ENCODE assay signal across 8 cellular contexts in the genomic region with DNA sequence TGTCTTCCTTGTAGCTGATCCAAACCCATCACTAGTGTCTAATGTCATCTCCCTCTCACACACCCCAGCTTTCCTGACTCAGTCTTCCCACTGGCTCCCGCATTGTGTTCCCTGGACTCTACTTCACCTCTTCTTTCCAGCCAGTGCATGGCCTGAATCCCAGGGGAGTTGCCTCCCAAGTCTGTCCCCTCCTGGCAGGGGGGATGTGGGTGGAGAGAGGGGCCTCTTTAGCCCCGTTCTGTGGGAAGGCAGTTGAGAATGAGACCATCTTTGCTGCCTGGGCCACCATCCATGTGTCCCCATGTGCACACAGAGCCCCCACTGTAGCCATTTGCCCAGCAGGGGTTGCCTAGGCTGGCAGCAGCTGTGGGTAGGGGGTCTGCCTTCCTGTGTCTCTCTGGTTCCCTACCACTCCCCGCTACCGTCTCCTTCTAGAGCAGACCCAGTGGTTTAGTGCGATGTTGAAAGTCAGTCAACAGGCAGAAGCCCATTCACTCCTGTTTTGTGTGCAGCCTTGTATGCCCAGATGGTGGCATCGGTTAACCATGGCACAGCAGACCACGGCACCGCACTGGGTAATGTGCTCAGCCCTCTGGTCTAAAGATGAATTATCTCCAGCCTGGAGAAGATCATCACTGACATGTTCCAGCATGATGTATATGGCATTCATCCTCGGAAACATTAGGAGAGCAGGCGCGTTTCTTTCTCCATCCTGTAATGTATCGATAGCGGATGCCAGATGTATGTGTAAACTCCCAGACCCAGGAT.
DNase-seq lines count a peak whose midpoint lies in the region; ATAC-seq, FAIRE-seq and TF ChIP-seq lines count a peak whose summit lies in the region.

No MANE protein-coding gene starts in this region.

- H3K27me3 ChIP-seq in bronchial epithelial cell (ENCODE audit: control insufficient read depth, insufficient read depth, low read length) = no peaks in the 10 kb centered on the region
- H3K27me3 ChIP-seq in CD4-positive, alpha-beta memory T cell (ENCODE audit: insufficient read depth, low read length) = no peaks in the 10 kb centered on the region

- DNase-seq in NCI-H460 (ENCODE audit: extremely low read depth, low read depth) = peak; percentile 16
- DNase-seq in bronchial epithelial cell (ENCODE audit: low read depth) = peak; percentile 5
- DNase-seq in stimulated activated CD4-positive, alpha-beta T cell treated with anti-CD3 and anti-CD28 coated beads, Interleukin-12 subunit alpha, Interleukin-12 subunit beta, amount 100 ng/mL, for 48 hours (ENCODE audit: low read depth in 2 of 3, low spot score in 1 of 3) = peak; percentile 16 to 24 (median 17)
- no peak for DNase-seq in nephron progenitor cell
- DNase-seq in CD4-positive, alpha-beta memory T cell = no peak

- ATAC-seq in HG03175 (IDR thresholded peaks at IDR 0.05; ENCODE audit: unreplicated experiment) (no peak), GM19023 (IDR thresholded peaks at IDR 0.05; ENCODE audit: unreplicated experiment) (no peak)

- intact Hi-C loops in CD4-positive, alpha-beta memory T cell (cut with micrococcal nuclease) = no loop called here

- peaks cover 26% of the 10 kb centered on the region for H3K4me1 Mint-ChIP-seq in nephron progenitor cell
- H3K4me1 Mint-ChIP-seq in CD4-positive, alpha-beta memory T cell = peaks cover 2 to 21% (median 9%) of the 10 kb centered on the region in 4 donors

- H3K27ac Mint-ChIP-seq in nephron progenitor cell = no peak overlapping the region
- H3K27ac Mint-ChIP-seq in CD4-positive, alpha-beta memory T cell = peak overlapping the region in 1 of 7 donors; percentile 61

- POLR2A ChIA-PET in CD4-positive, alpha-beta memory T cell (lab: Charles Lee; ENCODE audit: partially characterized antibody) = no interaction called here

- no peaks in the 10 kb centered on the region for H3K27me3 Mint-ChIP-seq in nephron progenitor cell (ENCODE audit: low read depth, poor library complexity)
- no peaks in the 10 kb centered on the region for H3K27me3 Mint-ChIP-seq in CD4-positive, alpha-beta memory T cell

- CTCF ChIA-PET in CD4-positive, alpha-beta memory T cell (lab: Charles Lee; ENCODE audit: partially characterized antibody) = no interaction called here

- H3K4me3 Mint-ChIP-seq in nephron progenitor cell = no peak overlapping the region
- H3K4me3 Mint-ChIP-seq in CD4-positive, alpha-beta memory T cell = no peak overlapping the region

- no peak overlapping the region for H3K4me3 ChIP-seq in bronchial epithelial cell (ENCODE audit: low read depth, low read length)
- no peak overlapping the region for H3K4me3 ChIP-seq in CD4-positive, alpha-beta memory T cell (ENCODE audit: low read length in 2 of 2)

- H3K4me1 ChIP-seq in CD4-positive, alpha-beta memory T cell (ENCODE audit: insufficient read depth, low read length) = peaks cover 8% of the 10 kb centered on the region

- H3K36me3 ChIP-seq in bronchial epithelial cell (ENCODE audit: control insufficient read depth, insufficient read depth, low read length) = no peaks in the 10 kb centered on the region
- H3K36me3 ChIP-seq in CD4-positive, alpha-beta memory T cell (ENCODE audit: insufficient read depth, low read length) = no peaks in the 10 kb centered on the region

- TF ChIP-seq CTCF in GM12872 (IDR thresholded peaks at IDR 0.05; ENCODE audit: insufficient read depth, low read depth, low read length) (peak; percentile 32; the same call in 1 of the 3 replicates), bronchial epithelial cell (IDR thresholded peaks at IDR 0.05; ENCODE audit: insufficient read depth, low read length, severe bottlenecking) (peak; percentile 30), nephron progenitor cell (IDR thresholded peaks at IDR 0.05) (no peak)

- H3K9me3 Mint-ChIP-seq in nephron progenitor cell = no peaks in the 10 kb centered on the region
- H3K9me3 Mint-ChIP-seq in CD4-positive, alpha-beta memory T cell = no peaks in the 10 kb centered on the region

- H3K36me3 Mint-ChIP-seq in nephron progenitor cell (ENCODE audit: low read depth) = no peaks in the 10 kb centered on the region
- H3K36me3 Mint-ChIP-seq in CD4-positive, alpha-beta memory T cell = no peaks in the 10 kb centered on the region

- H3K27ac ChIP-seq in CD4-positive, alpha-beta memory T cell (ENCODE audit: low read depth, low read length) = no peak overlapping the region

- H3K9me3 ChIP-seq in CD4-positive, alpha-beta memory T cell (ENCODE audit: control insufficient read depth in 1 of 2, low read length in 2 of 2) = no peaks in the 10 kb centered on the region

- FAIRE-seq in bronchial epithelial cell (lab: Jason Lieb, UNC) = no peak

Comparison
In these comparisons a context has a peak if more than half of its experiments do, and no peak if none do; other contexts are left out.
1. DNase-seq: peak in NCI-H460 (single experiment), bronchial epithelial cell (single experiment) and stimulated activated CD4-positive, alpha-beta T cell treated with anti-CD3 and anti-CD28 coated beads, Interleukin-12 subunit alpha, Interleukin-12 subunit beta, amount 100 ng/mL, for 48 hours (3 of 3); none in nephron progenitor cell (single experiment) and CD4-positive, alpha-beta memory T cell (0 of 5).